ENCODE assay signal across 10 cellular contexts in genomic region chr16:85002643-85003042, GRCh38. TPM values are rescaled to one million over a fixed set of nuclear protein-coding genes. Genes with fewer than 3 reads are reported as not detected.
A peak's percentile ranks its signal among the peaks of the same experiment; 100 is the strongest.
DNase-seq lines count a peak whose midpoint lies in the region; ATAC-seq and TF ChIP-seq lines count a peak whose summit lies in the region.
"Had no signal": no experiment of that assay in that cellular context is flagged by ENCODE, and none has a peak within 500 bp of the region (broad histone marks: within the 10 kb centered on the region; RNA-seq: fewer than 3 reads in every experiment).

No MANE protein-coding gene starts in this region.

- peak overlapping the region; percentile 60 to 61 for H3K27ac Mint-ChIP-seq in T-cell
- H3K27ac Mint-ChIP-seq in activated T-cell treated with anti-CD3 and anti-CD28 coated beads, Interleukin-2, amount 50 U/mL, for 72 hours = no peak overlapping the region

- H3K9me3 Mint-ChIP-seq in T-cell = no peaks in the 10 kb centered on the region
- no peaks in the 10 kb centered on the region for H3K9me3 Mint-ChIP-seq in activated T-cell treated with anti-CD3 and anti-CD28 coated beads, Interleukin-2, amount 50 U/mL, for 72 hours
- H3K9me3 Mint-ChIP-seq: neural crest cell had no signal

- peaks cover 64% of the 10 kb centered on the region for H3K4me1 ChIP-seq in psoas muscle

- ATAC-seq in T-cell (replicated peaks in 1 of 4) (peak in 1 of 4 experiments; percentile 64), Right ventricle myocardium superior (ENCODE audit: poor library complexity) (peak; percentile 53), psoas muscle (peak in 1 of 4 donors; percentile 15), GM18909 (IDR thresholded peaks at IDR 0.05; ENCODE audit: poor library complexity, unreplicated experiment) (no peak), GM21515 (IDR thresholded peaks at IDR 0.05; ENCODE audit: unreplicated experiment) (no peak)
- ATAC-seq in activated T-cell treated with anti-CD3 and anti-CD28 coated beads, Interleukin-2, amount 50 U/mL, for 72 hours (replicated peaks in 1 of 2) = no peak

- in situ Hi-C loops in Caki2 (cut with HindIII; ENCODE audit: low pct_unique_long_range_greater_than_20kb, low sequenced_read_pairs) = no loop called here

- no peaks in the 10 kb centered on the region for H3K9me3 ChIP-seq in psoas muscle

- H3K27ac ChIP-seq in psoas muscle = peak overlapping the region; percentile 38

- intact Hi-C loops in Right ventricle myocardium superior (cut with DNase I) (no loop called here), psoas muscle (cut with DNase I) (no loop called here)

- DNase-seq in Caki2 (ENCODE audit: low read depth) = peak; percentile 70
- peak in 2 of 34 experiments; percentile 6 to 29 for DNase-seq in T-cell
- DNase-seq in Right ventricle myocardium superior = peak; percentile 77
- DNase-seq in psoas muscle = peak in 1 of 2 donors; percentile 61
- DNase-seq in middle frontal gyrus (ENCODE audit: extremely low spot score, low spot score) = no peak
- no peak for DNase-seq in activated T-cell treated with anti-CD3 and anti-CD28 coated beads, Interleukin-2, amount 50 U/mL, for 72 hours
- DNase-seq: RPMI8226 had no signal

- TF ChIP-seq CTCF in psoas muscle (IDR thresholded peaks at IDR 0.05) = no peak

- POLR2A ChIA-PET in T-cell (lab: Charles Lee) = no interaction called here

- H3K27me3 Mint-ChIP-seq in T-cell = no peaks in the 10 kb centered on the region
- no peaks in the 10 kb centered on the region for H3K27me3 Mint-ChIP-seq in activated T-cell treated with anti-CD3 and anti-CD28 coated beads, Interleukin-2, amount 50 U/mL, for 72 hours (ENCODE audit: low read depth)

- peak overlapping the region; percentile 31 for H3K4me3 ChIP-seq in psoas muscle

- peaks cover 24% of the 10 kb centered on the region for H3K36me3 Mint-ChIP-seq in T-cell
- H3K36me3 Mint-ChIP-seq in activated T-cell treated with anti-CD3 and anti-CD28 coated beads, Interleukin-2, amount 50 U/mL, for 72 hours (ENCODE audit: insufficient read depth in 2 of 2) = peaks cover 3 to 6% of the 10 kb centered on the region in 2 donors

- H3K27me3 ChIP-seq in psoas muscle (ENCODE audit: insufficient read depth in 3 of 3, low read length in 2 of 3) = no peaks in the 10 kb centered on the region

- H3K4me1 Mint-ChIP-seq in T-cell = peaks cover 64 to 73% (median 68%) of the 10 kb centered on the region in 3 donors
- H3K4me1 Mint-ChIP-seq in activated T-cell treated with anti-CD3 and anti-CD28 coated beads, Interleukin-2, amount 50 U/mL, for 72 hours (ENCODE audit: low read depth) = peaks cover 49% of the 10 kb centered on the region

- WGBS in psoas muscle, 3 donors = 56 to 60% (median 59%) methylated on average over 12 of the region's 12 CpGs

- H3K4me3 Mint-ChIP-seq in T-cell = peak overlapping the region in 2 of 3 donors; percentile 1 to 64
- H3K4me3 Mint-ChIP-seq in activated T-cell treated with anti-CD3 and anti-CD28 coated beads, Interleukin-2, amount 50 U/mL, for 72 hours = peak overlapping the region in 1 of 2 donors; percentile 71
- H3K4me3 Mint-ChIP-seq: neural crest cell had no signal

- H3K36me3 ChIP-seq in psoas muscle (ENCODE audit: insufficient read depth in 1 of 2, low read depth in 1 of 2) = no peaks in the 10 kb centered on the region

- CTCF ChIA-PET in T-cell (lab: Charles Lee) = no interaction called here

RNA-seq across cellular contexts. Expression of gene ZDHHC7, which starts 8.7 kb away (rescaled TPM):
- 90.1 and 107 TPM in 2 replicates for total RNA-seq in Caki2 (2014; rRNA removed; shearing (Covaris generic); ENCODE audit: low replicate concordance)
- 10 to 100 TPM; 33.5 to 43.9 (median 38.7) TPM for total RNA-seq in T-cell
- 35.1 TPM for total RNA-seq in Right ventricle myocardium superior
- 10 to 100 TPM; 33.2 to 52.3 (median 44.8) TPM for total RNA-seq in psoas muscle
- polyA plus RNA-seq in psoas muscle = 10 to 100 TPM; 19.7 to 96.0 (median 26.6) TPM
- total RNA-seq in activated T-cell treated with anti-CD3 and anti-CD28 coated beads, Interleukin-2, amount 50 U/mL, for 72 hours = 10 to 100 TPM; 27.5 to 33.7 TPM

RNA-seq across cellular contexts. Expression of gene KIAA0513, which starts 25.0 kb away (rescaled TPM):
- total RNA-seq in Caki2 (2014; rRNA removed; shearing (Covaris generic); ENCODE audit: low replicate concordance) = 1.0 and 1.7 TPM in 2 replicates
- total RNA-seq in T-cell (10 to 100 TPM in 4 of 5 donors, 1 to 10 TPM in 1; 9.2 to 19.7 (median 17.2) TPM), Right ventricle myocardium superior (10.4 TPM), psoas muscle (10 to 100 TPM in 3 of 4 donors, 1 to 10 TPM in 1; 8.7 to 14.3 (median 13.3) TPM)
- polyA plus RNA-seq in psoas muscle = 10 to 100 TPM in 1 of 3 donors, 1 to 10 TPM in 2; 3.6 to 18.2 (median 3.9) TPM
- 10 to 100 TPM; 10.6 to 14.5 TPM for total RNA-seq in activated T-cell treated with anti-CD3 and anti-CD28 coated beads, Interleukin-2, amount 50 U/mL, for 72 hours

Comparison
In these comparisons a context has a peak if more than half of its experiments do, and no peak if none do; other contexts are left out.
1. DNase-seq: peak in Caki2 (single experiment) and Right ventricle myocardium superior (single experiment); none in middle frontal gyrus (single experiment) and activated T-cell treated with anti-CD3 and anti-CD28 coated beads, Interleukin-2, amount 50 U/mL, for 72 hours (0 of 2).